In the genomic region with DNA sequence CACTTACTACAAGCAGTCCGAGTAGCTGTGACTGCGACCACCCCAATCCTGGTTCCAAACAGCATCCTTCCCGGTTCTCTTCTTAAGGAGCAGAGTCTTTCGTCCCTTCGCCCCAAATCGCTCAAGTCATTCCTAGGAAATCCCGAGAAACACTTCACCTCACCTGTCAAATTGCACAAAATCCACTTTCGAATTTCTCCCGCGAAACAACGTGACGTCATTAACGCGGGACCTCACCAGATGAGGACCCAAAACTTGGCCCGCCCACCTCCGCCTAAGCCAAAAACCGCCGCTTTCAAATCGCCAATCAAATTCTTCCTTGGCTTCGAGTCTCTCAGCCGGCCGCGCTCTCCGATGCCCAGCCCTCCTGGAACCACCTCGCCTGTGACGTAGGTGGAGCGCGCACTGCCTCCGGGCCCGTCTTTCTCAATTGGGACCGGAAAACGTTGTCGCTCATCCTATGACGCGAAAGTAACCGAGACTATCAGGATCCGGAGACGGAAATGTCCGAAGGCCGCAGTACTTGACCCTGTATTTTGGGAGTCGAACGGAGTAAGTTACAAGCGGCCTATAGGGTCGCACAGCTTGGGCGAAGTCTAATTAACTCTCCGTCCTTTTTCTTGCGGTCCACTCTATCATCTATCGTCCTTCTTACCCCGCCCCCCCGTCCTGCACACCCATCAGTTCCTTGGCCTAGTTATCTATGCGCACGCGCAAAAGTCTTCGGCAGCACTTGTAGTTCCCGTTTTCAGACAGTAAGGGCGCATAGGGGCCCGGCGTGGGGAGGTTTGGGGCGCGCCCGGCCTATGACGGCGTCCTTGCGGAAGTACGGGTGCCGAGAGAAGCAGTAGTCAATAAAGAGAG, we compare ENCODE assay signal across 1 cellular context.
TF ChIP-seq lines count a peak whose summit lies in the region.

Gene LARP7 (plus strand): TSS at position 456 of the 864 bp plus-strand sequence. CDS start 7,527 bp downstream, outside the sequence.
A gene with protein sequence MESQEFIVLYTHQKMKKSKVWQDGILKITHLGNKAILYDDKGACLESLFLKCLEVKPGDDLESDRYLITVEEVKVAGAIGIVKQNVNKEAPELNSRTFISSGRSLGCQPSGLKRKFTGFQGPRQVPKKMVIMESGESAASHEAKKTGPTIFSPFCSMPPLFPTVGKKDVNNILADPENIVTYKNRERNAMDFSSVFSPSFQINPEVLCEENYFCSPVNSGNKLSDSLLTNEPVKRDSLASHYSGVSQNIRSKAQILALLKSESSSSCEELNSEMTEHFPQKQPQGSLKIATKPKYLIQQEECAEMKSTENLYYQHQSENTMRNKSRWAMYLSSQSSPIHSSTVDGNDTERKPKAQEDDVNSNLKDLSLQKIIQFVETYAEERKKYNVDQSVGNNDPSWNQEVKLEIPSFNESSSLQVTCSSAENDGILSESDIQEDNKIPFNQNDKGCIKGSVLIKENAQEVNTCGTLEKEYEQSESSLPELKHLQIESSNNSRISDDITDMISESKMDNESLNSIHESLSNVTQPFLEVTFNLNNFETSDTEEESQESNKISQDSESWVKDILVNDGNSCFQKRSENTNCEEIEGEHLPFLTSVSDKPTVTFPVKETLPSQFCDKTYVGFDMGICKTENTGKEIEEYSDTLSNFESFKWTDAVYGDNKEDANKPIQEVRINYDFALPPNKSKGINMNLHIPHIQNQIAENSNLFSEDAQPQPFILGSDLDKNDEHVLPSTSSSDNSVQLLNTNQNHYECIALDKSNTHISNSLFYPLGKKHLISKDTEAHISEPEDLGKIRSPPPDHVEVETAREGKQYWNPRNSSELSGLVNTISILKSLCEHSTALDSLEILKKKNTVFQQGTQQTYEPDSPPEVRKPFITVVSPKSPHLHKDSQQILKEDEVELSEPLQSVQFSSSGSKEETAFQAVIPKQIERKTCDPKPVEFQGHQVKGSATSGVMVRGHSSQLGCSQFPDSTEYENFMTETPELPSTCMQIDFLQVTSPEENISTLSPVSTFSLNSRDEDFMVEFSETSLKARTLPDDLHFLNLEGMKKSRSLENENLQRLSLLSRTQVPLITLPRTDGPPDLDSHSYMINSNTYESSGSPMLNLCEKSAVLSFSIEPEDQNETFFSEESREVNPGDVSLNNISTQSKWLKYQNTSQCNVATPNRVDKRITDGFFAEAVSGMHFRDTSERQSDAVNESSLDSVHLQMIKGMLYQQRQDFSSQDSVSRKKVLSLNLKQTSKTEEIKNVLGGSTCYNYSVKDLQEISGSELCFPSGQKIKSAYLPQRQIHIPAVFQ (N-terminal part only) (minus strand): TSS at position 222 of the 864 bp plus-strand sequence. CDS start 3,733 bp downstream, outside the sequence.

TF ChIP-seq in HepG2, 621 proteins besides CTCF, POLR2A, EP300 and RAD21 (continued from another document and continues in another):
- TF ChIP-seq TFE3 (CRISPR knock-in tag; IDR thresholded peaks at IDR 0.05): no peak
- peak; percentile 61; the same call in 1 of the 2 replicates for TF ChIP-seq BRD4 (CRISPR knock-in tag; IDR thresholded peaks at IDR 0.05)
- peak; percentile 81 for TF ChIP-seq RFX5 (IDR thresholded peaks at IDR 0.05; ENCODE audit: low read depth, low read length)
- peak; percentile 22; the same call in 1 of the 2 replicates for TF ChIP-seq RXRB (CRISPR knock-in tag; IDR thresholded peaks at IDR 0.05; ENCODE audit: borderline replicate concordance)
- no peak for TF ChIP-seq JDP2 (CRISPR knock-in tag; IDR thresholded peaks at IDR 0.05; ENCODE audit: borderline replicate concordance)
- peak; percentile 9; the same call in 1 of the 2 replicates for TF ChIP-seq ZBTB33 (CRISPR knock-in tag; IDR thresholded peaks at IDR 0.05)
- 0 out of 2 replicates have a peak, but pooled peaks have one; percentile 32 for TF ChIP-seq ISX (CRISPR knock-in tag; conservative IDR thresholded peaks at IDR 0.05)
- TF ChIP-seq ETV5 (CRISPR knock-in tag; IDR thresholded peaks at IDR 0.05; ENCODE audit: borderline replicate concordance): peak; percentile 48
- no peak for TF ChIP-seq ZNF451 (CRISPR knock-in tag; IDR thresholded peaks at IDR 0.05)
- no peak for TF ChIP-seq TEAD3 (CRISPR knock-in tag; optimal IDR thresholded peaks at IDR 0.05; ENCODE audit: borderline replicate concordance)
- TF ChIP-seq SMAD3 (CRISPR knock-in tag; IDR thresholded peaks at IDR 0.05): peak; percentile 71
- no peak for TF ChIP-seq ZNF572 (CRISPR knock-in tag; IDR thresholded peaks at IDR 0.05)
- TF ChIP-seq SIN3B (IDR thresholded peaks at IDR 0.05; ENCODE audit: low read length): peak; percentile 96
- TF ChIP-seq CSRNP2 (CRISPR knock-in tag; conservative IDR thresholded peaks at IDR 0.05; ENCODE audit: low read depth): no peak
- TF ChIP-seq MED1 (CRISPR knock-in tag; IDR thresholded peaks at IDR 0.05): peak; percentile 60
- 0 out of 2 replicates have a peak, but pooled peaks have one; percentile 52 for TF ChIP-seq ZNF556 (CRISPR knock-in tag; IDR thresholded peaks at IDR 0.05; ENCODE audit: borderline replicate concordance)
- 0 out of 2 replicates have a peak, but pooled peaks have one; percentile 64 for TF ChIP-seq ZNF256 (CRISPR knock-in tag; conservative IDR thresholded peaks at IDR 0.05)
- no peak for TF ChIP-seq RFX1 (IDR thresholded peaks at IDR 0.05)
- peak; percentile 99 for TF ChIP-seq ATF1 (CRISPR knock-in tag; IDR thresholded peaks at IDR 0.05)
- TF ChIP-seq ARID3A (IDR thresholded peaks at IDR 0.05; ENCODE audit: low read depth, low read length): peak; percentile 12; the same call in 1 of the 2 replicates
- no peak for TF ChIP-seq NFIB (CRISPR knock-in tag; IDR thresholded peaks at IDR 0.05; ENCODE audit: borderline replicate concordance)
- TF ChIP-seq ZBED4 (CRISPR knock-in tag; IDR thresholded peaks at IDR 0.05; ENCODE audit: borderline replicate concordance): no peak
- TF ChIP-seq, protein P1, sequence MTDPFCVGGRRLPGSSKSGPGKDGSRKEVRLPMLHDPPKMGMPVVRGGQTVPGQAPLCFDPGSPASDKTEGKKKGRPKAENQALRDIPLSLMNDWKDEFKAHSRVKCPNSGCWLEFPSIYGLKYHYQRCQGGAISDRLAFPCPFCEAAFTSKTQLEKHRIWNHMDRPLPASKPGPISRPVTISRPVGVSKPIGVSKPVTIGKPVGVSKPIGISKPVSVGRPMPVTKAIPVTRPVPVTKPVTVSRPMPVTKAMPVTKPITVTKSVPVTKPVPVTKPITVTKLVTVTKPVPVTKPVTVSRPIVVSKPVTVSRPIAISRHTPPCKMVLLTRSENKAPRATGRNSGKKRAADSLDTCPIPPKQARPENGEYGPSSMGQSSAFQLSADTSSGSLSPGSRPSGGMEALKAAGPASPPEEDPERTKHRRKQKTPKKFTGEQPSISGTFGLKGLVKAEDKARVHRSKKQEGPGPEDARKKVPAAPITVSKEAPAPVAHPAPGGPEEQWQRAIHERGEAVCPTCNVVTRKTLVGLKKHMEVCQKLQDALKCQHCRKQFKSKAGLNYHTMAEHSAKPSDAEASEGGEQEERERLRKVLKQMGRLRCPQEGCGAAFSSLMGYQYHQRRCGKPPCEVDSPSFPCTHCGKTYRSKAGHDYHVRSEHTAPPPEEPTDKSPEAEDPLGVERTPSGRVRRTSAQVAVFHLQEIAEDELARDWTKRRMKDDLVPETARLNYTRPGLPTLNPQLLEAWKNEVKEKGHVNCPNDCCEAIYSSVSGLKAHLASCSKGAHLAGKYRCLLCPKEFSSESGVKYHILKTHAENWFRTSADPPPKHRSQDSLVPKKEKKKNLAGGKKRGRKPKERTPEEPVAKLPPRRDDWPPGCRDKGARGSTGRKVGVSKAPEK (CRISPR knock-in tag; IDR thresholded peaks at IDR 0.05; ENCODE audit: borderline replicate concordance): no peak
- peak; percentile 80; the same call in 1 of the 2 replicates for TF ChIP-seq ZNF430 (CRISPR knock-in tag; IDR thresholded peaks at IDR 0.05)
- peak; percentile 16; the same call in 1 of the 2 replicates for TF ChIP-seq MLX (CRISPR knock-in tag; IDR thresholded peaks at IDR 0.05)
- no peak for TF ChIP-seq ZNF484 (CRISPR knock-in tag; IDR thresholded peaks at IDR 0.05; ENCODE audit: borderline replicate concordance, low read depth)
- peak; percentile 98 for TF ChIP-seq GATAD1 (CRISPR knock-in tag; IDR thresholded peaks at IDR 0.05)
- TF ChIP-seq, protein P2, sequence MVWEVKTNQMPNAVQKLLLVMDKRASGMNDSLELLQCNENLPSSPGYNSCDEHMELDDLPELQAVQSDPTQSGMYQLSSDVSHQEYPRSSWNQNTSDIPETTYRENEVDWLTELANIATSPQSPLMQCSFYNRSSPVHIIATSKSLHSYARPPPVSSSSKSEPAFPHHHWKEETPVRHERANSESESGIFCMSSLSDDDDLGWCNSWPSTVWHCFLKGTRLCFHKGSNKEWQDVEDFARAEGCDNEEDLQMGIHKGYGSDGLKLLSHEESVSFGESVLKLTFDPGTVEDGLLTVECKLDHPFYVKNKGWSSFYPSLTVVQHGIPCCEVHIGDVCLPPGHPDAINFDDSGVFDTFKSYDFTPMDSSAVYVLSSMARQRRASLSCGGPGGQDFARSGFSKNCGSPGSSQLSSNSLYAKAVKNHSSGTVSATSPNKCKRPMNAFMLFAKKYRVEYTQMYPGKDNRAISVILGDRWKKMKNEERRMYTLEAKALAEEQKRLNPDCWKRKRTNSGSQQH (CRISPR knock-in tag; IDR thresholded peaks at IDR 0.05; ENCODE audit: low read depth): peak; percentile 87
